In the genomic region with DNA sequence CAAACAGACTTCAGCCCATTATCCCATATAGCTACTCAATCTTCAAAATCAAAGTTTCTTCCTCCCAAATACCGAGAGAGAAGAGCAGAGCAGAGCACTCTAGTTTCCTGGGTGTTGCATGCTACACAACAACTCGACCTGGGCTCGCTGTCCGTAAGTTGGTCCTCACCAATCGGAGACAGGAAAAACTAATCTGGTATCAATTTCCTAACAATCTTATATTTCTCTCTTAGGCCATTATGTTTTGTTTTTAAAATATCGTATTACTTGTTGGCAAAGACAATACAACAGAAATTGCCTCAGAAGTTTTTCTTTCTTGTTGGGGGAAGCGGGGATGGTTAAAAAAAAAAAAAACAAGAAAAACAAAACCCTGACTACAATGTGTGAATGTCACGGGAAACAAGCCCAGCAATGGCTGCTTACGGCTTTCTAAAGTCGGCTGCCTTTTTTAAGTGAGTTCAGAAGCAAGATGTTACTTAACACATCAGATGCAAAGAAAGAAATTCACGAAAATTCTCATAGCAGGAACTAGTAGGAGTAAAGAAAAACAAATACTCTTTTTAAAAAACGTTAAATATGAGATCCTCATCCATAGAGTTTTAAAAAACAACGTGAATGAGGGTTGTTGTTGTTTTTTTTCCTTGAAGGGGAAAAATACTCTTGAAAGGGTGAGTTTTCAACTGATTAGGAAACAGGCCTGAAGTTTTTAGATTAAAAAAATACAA, we compare ENCODE assay signal across 8 cellular contexts. TPM values are rescaled to one million over a fixed set of nuclear protein-coding genes. Genes with fewer than 3 reads are reported as not detected.
DNase-seq lines count a peak whose midpoint lies in the region; ATAC-seq and TF ChIP-seq lines count a peak whose summit lies in the region.

No MANE protein-coding gene starts in this region.

- peak overlapping the region; percentile 63 for H3K4me3 ChIP-seq in HAP-1
- H3K4me3 ChIP-seq in fibroblast of mammary gland (ENCODE audit: control insufficient read depth, low read depth, low read length): peak overlapping the region; percentile 60

- H3K9me3 Mint-ChIP-seq in CD14-positive monocyte (peaks cover 0 to 2% (median 0%) of the 10 kb centered on the region in 7 donors), osteocyte (ENCODE audit: unreplicated experiment) (no peaks in the 10 kb centered on the region)
- no peaks in the 10 kb centered on the region for H3K9me3 Mint-ChIP-seq in T-helper 2 cell treated with Interferon-gamma antibody and Interleukin-4, amounts not matched to agents 5 μg/mL and 100 μg/mL, for 36 hours

- no peaks in the 10 kb centered on the region for H3K27me3 ChIP-seq in HAP-1 (ENCODE audit: low read depth)

- H3K36me3 ChIP-seq in HAP-1 (replicated peaks): no peaks in the 10 kb centered on the region

- H3K36me3 Mint-ChIP-seq in CD14-positive monocyte (peaks cover 4 to 10% of the 10 kb centered on the region in 2 donors), osteocyte (ENCODE audit: unreplicated experiment) (peaks cover 23% of the 10 kb centered on the region)
- H3K36me3 Mint-ChIP-seq in T-helper 2 cell treated with Interferon-gamma antibody and Interleukin-4, amounts not matched to agents 5 μg/mL and 100 μg/mL, for 36 hours (ENCODE audit: low read depth): peaks cover 44% of the 10 kb centered on the region

- DNase-seq in CD14-positive monocyte (ENCODE audit: low spot score): no peak
- DNase-seq in HAP-1 (ENCODE audit: low spot score in 2 of 2): peak; percentile 31 to 42
- no peak for DNase-seq in T-helper 2 cell treated with Interferon-gamma antibody and Interleukin-4, amounts not matched to agents 5 μg/mL and 100 μg/mL, for 36 hours (ENCODE audit: low spot score)
- peak; percentile 67 for DNase-seq in fibroblast of mammary gland (ENCODE audit: low read depth)
- DNase-seq in osteocyte (ENCODE audit: extremely low spot score, unreplicated experiment): no peak
- DNase-seq in NCI-H1417 treated with DMSO at 0.1 percent for 48 hours (lab: John Stamatoyannopoulos, UW): no peak

- H3K27ac Mint-ChIP-seq in CD14-positive monocyte (peak overlapping the region; percentile 91 to 99 (median 97)), osteocyte (ENCODE audit: unreplicated experiment) (peak overlapping the region; percentile 100)
- H3K27ac Mint-ChIP-seq in T-helper 2 cell treated with Interferon-gamma antibody and Interleukin-4, amounts not matched to agents 5 μg/mL and 100 μg/mL, for 36 hours: peak overlapping the region; percentile 100

- in situ Hi-C loops in HAP-1 (cut with MboI; ENCODE audit: low sequenced_read_pairs): no loop called here

- no peak for TF ChIP-seq CTCF in CD14-positive monocyte (IDR thresholded peaks at IDR 0.05)
- TF ChIP-seq CTCF in fibroblast of mammary gland (conservative IDR thresholded peaks at IDR 0.05; ENCODE audit: control insufficient read depth, insufficient read depth, low read depth, low read length): no peak
- no peak for TF ChIP-seq CTCF in osteocyte (IDR thresholded peaks at IDR 0.05)

- intact Hi-C loops in CD14-positive monocyte (cut with micrococcal nuclease): no loop called here

- H3K9me3 ChIP-seq in HAP-1: no peaks in the 10 kb centered on the region

- H3K27me3 Mint-ChIP-seq in CD14-positive monocyte (ENCODE audit: low read depth in 3 of 3) (peaks cover 0 to 2% (median 0%) of the 10 kb centered on the region in 3 donors), osteocyte (ENCODE audit: unreplicated experiment) (no peaks in the 10 kb centered on the region)
- H3K27me3 Mint-ChIP-seq in T-helper 2 cell treated with Interferon-gamma antibody and Interleukin-4, amounts not matched to agents 5 μg/mL and 100 μg/mL, for 36 hours (ENCODE audit: low read depth): no peaks in the 10 kb centered on the region

- H3K4me1 Mint-ChIP-seq in CD14-positive monocyte: peaks cover 47% of the 10 kb centered on the region
- peaks cover 51% of the 10 kb centered on the region for H3K4me1 Mint-ChIP-seq in T-helper 2 cell treated with Interferon-gamma antibody and Interleukin-4, amounts not matched to agents 5 μg/mL and 100 μg/mL, for 36 hours (ENCODE audit: low read depth)
- peaks cover 53% of the 10 kb centered on the region for H3K4me1 Mint-ChIP-seq in osteocyte (ENCODE audit: unreplicated experiment)

- H3K4me3 Mint-ChIP-seq in CD14-positive monocyte (peak overlapping the region; percentile 99), osteocyte (ENCODE audit: unreplicated experiment) (peak overlapping the region; percentile 98)
- peak overlapping the region; percentile 100 for H3K4me3 Mint-ChIP-seq in T-helper 2 cell treated with Interferon-gamma antibody and Interleukin-4, amounts not matched to agents 5 μg/mL and 100 μg/mL, for 36 hours

- H3K4me1 ChIP-seq in HAP-1: peaks cover 29% of the 10 kb centered on the region

- ATAC-seq in GM19455 (IDR thresholded peaks at IDR 0.05; ENCODE audit: unreplicated experiment): no peak
- ATAC-seq in HG02588 (IDR thresholded peaks at IDR 0.05; ENCODE audit: unreplicated experiment): no peak

RNA-seq across cellular contexts. Expression of a gene that starts 1.9 kb away (rescaled TPM):
- 10 to 100 TPM in 1 of 2 donors, 1 to 10 TPM in 1; 8.5 to 10.0 TPM for polyA plus RNA-seq in CD14-positive monocyte
- total RNA-seq in osteocyte: 130 and 139 TPM in 2 replicates

Comparison
In these comparisons a context has a peak if more than half of its experiments do, and no peak if none do; other contexts are left out.
1. DNase-seq: peak in HAP-1 (2 of 2) and fibroblast of mammary gland (single experiment); none in CD14-positive monocyte (single experiment), T-helper 2 cell treated with Interferon-gamma antibody and Interleukin-4, amounts not matched to agents 5 μg/mL and 100 μg/mL, for 36 hours (single experiment), osteocyte (single experiment) and NCI-H1417 treated with DMSO at 0.1 percent for 48 hours (single experiment).
2. Peak in every context shown above with its lines, with median percentiles within 50 percentile points of each other: H3K27ac Mint-ChIP-seq and H3K4me3 Mint-ChIP-seq.